In genomic region chr11:9060700-9061111, GRCh38 we compare ENCODE assay signal across 8 cellular contexts.
A peak's percentile ranks its signal among the peaks of the same experiment; 100 is the strongest.
DNase-seq lines count a peak whose midpoint lies in the region; ATAC-seq lines count a peak whose summit lies in the region.
"Had no signal": no experiment of that assay in that cellular context is flagged by ENCODE, and none has a peak within 500 bp of the region (broad histone marks: within the 10 kb centered on the region; RNA-seq: fewer than 3 reads in every experiment).

No MANE protein-coding gene starts in this region.

- H3K27me3 Mint-ChIP-seq in activated T-cell treated with anti-CD3 and anti-CD28 coated beads, Interleukin-2, amount 50 U/mL, for 24 hours: peaks cover 46% of the 10 kb centered on the region

- no peak overlapping the region for H3K4me3 Mint-ChIP-seq in activated T-cell treated with anti-CD3 and anti-CD28 coated beads, Interleukin-2, amount 50 U/mL, for 24 hours

- H3K27ac Mint-ChIP-seq in activated T-cell treated with anti-CD3 and anti-CD28 coated beads, Interleukin-2, amount 50 U/mL, for 24 hours: peak overlapping the region; percentile 7

- no peaks in the 10 kb centered on the region for H3K9me3 Mint-ChIP-seq in activated T-cell treated with anti-CD3 and anti-CD28 coated beads, Interleukin-2, amount 50 U/mL, for 24 hours

- no peaks in the 10 kb centered on the region for H3K36me3 Mint-ChIP-seq in activated T-cell treated with anti-CD3 and anti-CD28 coated beads, Interleukin-2, amount 50 U/mL, for 24 hours (ENCODE audit: low read depth)

- peaks cover 14% of the 10 kb centered on the region for H3K4me1 Mint-ChIP-seq in activated T-cell treated with anti-CD3 and anti-CD28 coated beads, Interleukin-2, amount 50 U/mL, for 24 hours (ENCODE audit: low read depth)

- ATAC-seq in GM18502 (IDR thresholded peaks at IDR 0.05; ENCODE audit: poor library complexity, unreplicated experiment): peak; percentile 98
- peak; percentile 98 for ATAC-seq in GM21576 (IDR thresholded peaks at IDR 0.05; ENCODE audit: unreplicated experiment)

- DNase-seq in HuH-7 (ENCODE audit: low spot score) (peak; percentile 48), caudate nucleus (lab: John Stamatoyannopoulos, UW) (no peak), COLO668 (lab: John Stamatoyannopoulos, UW; ENCODE audit: unreplicated experiment) (no peak)
- peak; percentile 52 for DNase-seq in activated T-cell treated with anti-CD3 and anti-CD28 coated beads, Interleukin-2, amount 50 U/mL, for 24 hours
- peak; percentile 85 for DNase-seq in stimulated activated CD4-positive, alpha-beta T cell treated with anti-CD3 and anti-CD28 coated beads, Interleukin-1b, Interleukin-23, amount 100 ng/mL, for 48 hours

- H3K27ac ChIP-seq in caudate nucleus (ENCODE audit: low read depth, low read length): no peak overlapping the region
- H3K27ac ChIP-seq: parathyroid adenoma had no signal

Comparison
In these comparisons a context has a peak if more than half of its experiments do, and no peak if none do; other contexts are left out.
1. DNase-seq: peak in HuH-7 (single experiment), activated T-cell treated with anti-CD3 and anti-CD28 coated beads, Interleukin-2, amount 50 U/mL, for 24 hours (single experiment) and stimulated activated CD4-positive, alpha-beta T cell treated with anti-CD3 and anti-CD28 coated beads, Interleukin-1b, Interleukin-23, amount 100 ng/mL, for 48 hours (single experiment); none in caudate nucleus (0 of 61) and COLO668 (single experiment).